In the genomic region with DNA sequence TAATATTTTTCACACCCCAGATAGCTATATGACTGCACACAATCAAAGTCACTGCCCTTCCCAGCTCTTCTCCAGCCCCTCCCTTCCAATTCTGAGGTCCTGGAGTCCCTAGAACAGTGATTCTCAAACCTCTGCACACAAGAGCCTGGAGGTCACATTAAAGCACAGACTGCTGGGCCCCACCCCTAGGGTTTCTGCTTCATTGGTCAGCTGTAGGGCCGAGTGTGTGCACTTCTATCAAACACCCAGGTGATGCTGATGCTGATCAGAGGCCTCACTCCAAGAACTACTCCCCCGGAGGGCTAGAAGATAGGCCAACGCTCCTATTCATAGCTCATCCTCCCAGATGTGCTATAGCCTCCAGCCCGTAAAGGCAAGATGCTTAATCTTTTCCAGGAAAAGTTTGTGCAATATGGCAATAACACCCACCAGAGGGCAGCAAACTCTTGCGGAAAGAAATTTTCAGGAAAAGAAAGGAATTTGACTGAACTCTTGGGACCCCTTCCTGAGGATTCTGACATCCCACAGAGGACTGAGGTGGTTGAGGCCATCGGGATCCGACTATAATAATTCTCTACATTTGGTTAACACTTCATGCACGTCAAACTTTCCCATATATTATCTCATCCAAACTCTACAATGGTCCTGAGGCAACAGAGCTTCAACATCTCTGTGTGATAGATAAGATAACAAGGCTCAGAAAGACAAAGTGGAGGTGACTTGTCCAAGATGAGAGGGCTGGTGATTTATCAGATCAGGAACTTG, we compare ENCODE assay signal across 8 cellular contexts.
DNase-seq lines count a peak whose midpoint lies in the region; ATAC-seq and TF ChIP-seq lines count a peak whose summit lies in the region.

No MANE protein-coding gene starts in this region.

- peak in 2 of 3 donors; percentile 10 to 41 for TF ChIP-seq CTCF in omental fat pad (IDR thresholded peaks at IDR 0.05)

- peak; percentile 82 for TF ChIP-seq RAD21 in Ishikawa (IDR thresholded peaks at IDR 0.05; ENCODE audit: low read depth)

- H3K4me1 Mint-ChIP-seq in T-helper 2 cell treated with Interferon-gamma antibody and Interleukin-4, amounts not matched to agents 5 μg/mL and 100 μg/mL, for 36 hours (ENCODE audit: low read depth), result no peaks in the 10 kb centered on the region

- DNase-seq in DMS 273 (lab: John Stamatoyannopoulos, UW; ENCODE audit: unreplicated experiment), result peak; percentile 81
- no peak for DNase-seq in DMS 273 treated with DMSO at 0.1 percent for 48 hours (lab: John Stamatoyannopoulos, UW)
- DNase-seq in SK-N-MC (ENCODE audit: low read depth, low spot score), result peak; percentile 62
- peak; percentile 77 for DNase-seq in fibroblast of peridontal ligament (ENCODE audit: extremely low read depth)
- no peak for DNase-seq in omental fat pad (ENCODE audit: low spot score)
- DNase-seq in T-helper 2 cell treated with Interferon-gamma antibody and Interleukin-4, amounts not matched to agents 5 μg/mL and 100 μg/mL, for 36 hours (ENCODE audit: low spot score), result no peak

- no peak overlapping the region for H3K4me3 Mint-ChIP-seq in T-helper 2 cell treated with Interferon-gamma antibody and Interleukin-4, amounts not matched to agents 5 μg/mL and 100 μg/mL, for 36 hours

- peaks cover 7% of the 10 kb centered on the region for H3K27me3 Mint-ChIP-seq in T-helper 2 cell treated with Interferon-gamma antibody and Interleukin-4, amounts not matched to agents 5 μg/mL and 100 μg/mL, for 36 hours (ENCODE audit: low read depth)

- H3K36me3 ChIP-seq in SK-N-MC (ENCODE audit: insufficient read depth, low read length), result no peaks in the 10 kb centered on the region

- H3K9ac ChIP-seq in SK-N-MC (ENCODE audit: insufficient read length), result no peak overlapping the region

- ATAC-seq in omental fat pad (ENCODE audit: low FRiP score) (peak; percentile 56), GM21529 (IDR thresholded peaks at IDR 0.05; ENCODE audit: unreplicated experiment) (no peak)

- H3K4me3 ChIP-seq in SK-N-MC, result no peak overlapping the region

- no peak overlapping the region for H3K27ac Mint-ChIP-seq in T-helper 2 cell treated with Interferon-gamma antibody and Interleukin-4, amounts not matched to agents 5 μg/mL and 100 μg/mL, for 36 hours

- no peak overlapping the region for H3K27ac ChIP-seq in SK-N-MC

- H3K9me3 Mint-ChIP-seq in T-helper 2 cell treated with Interferon-gamma antibody and Interleukin-4, amounts not matched to agents 5 μg/mL and 100 μg/mL, for 36 hours, result no peaks in the 10 kb centered on the region

- H3K36me3 Mint-ChIP-seq in T-helper 2 cell treated with Interferon-gamma antibody and Interleukin-4, amounts not matched to agents 5 μg/mL and 100 μg/mL, for 36 hours (ENCODE audit: low read depth), result no peaks in the 10 kb centered on the region

- no peaks in the 10 kb centered on the region for H3K9me3 ChIP-seq in SK-N-MC (ENCODE audit: low read depth, low read length)

- TF ChIP-seq EP300 in Ishikawa (IDR thresholded peaks at IDR 0.05; ENCODE audit: borderline replicate concordance), result no peak

TF ChIP-seq in Ishikawa, 13 proteins besides CTCF, POLR2A, EP300 and RAD21:
- TF ChIP-seq NFIC (IDR thresholded peaks at IDR 0.05) (no peak), CEBPB (IDR thresholded peaks at IDR 0.05) (peak; percentile 52; the same call in 1 of the 2 replicates)

Comparison
In these comparisons a context has a peak if more than half of its experiments do, and no peak if none do; other contexts are left out.
1. DNase-seq: peak in DMS 273 (single experiment), SK-N-MC (single experiment) and fibroblast of peridontal ligament (single experiment); none in DMS 273 treated with DMSO at 0.1 percent for 48 hours (single experiment), omental fat pad (single experiment) and T-helper 2 cell treated with Interferon-gamma antibody and Interleukin-4, amounts not matched to agents 5 μg/mL and 100 μg/mL, for 36 hours (single experiment).